ENCODE assay signal across 28 cellular contexts in genomic region chr12:60845696-60846095, GRCh38.
"Had no signal": no experiment of that assay in that cellular context is flagged by ENCODE, and none has a peak within 500 bp of the region (broad histone marks: within the 10 kb centered on the region; RNA-seq: fewer than 3 reads in every experiment).

No MANE protein-coding gene starts in this region.

- H3K4me1 ChIP-seq: pancreas, prostate gland, spleen, suprapubic skin, testis, tibial artery, transverse colon, upper lobe of right lung, uterus had no signal

- H3K27me3 ChIP-seq: neutrophil, pancreas, spleen, suprapubic skin, testis, tibial artery, transverse colon, upper lobe of right lung, uterus had no signal

- DNase-seq: naive thymus-derived CD8-positive, alpha-beta T cell; nephron progenitor cell; nucleus accumbens; pancreas; right cardiac atrium; spleen; stimulated activated CD4-positive, alpha-beta T cell treated with anti-CD3 and anti-CD28 coated beads, Interleukin-12 subunit alpha, Interleukin-12 subunit beta, amount 100 ng/mL, for 4 hours; stimulated activated CD4-positive, alpha-beta T cell treated with anti-CD3 and anti-CD28 coated beads, Interleukin-1b, Interleukin-23, amount 100 ng/mL, for 48 hours; stimulated activated CD4-positive, alpha-beta T cell treated with anti-CD3 and anti-CD28 coated beads, Interleukin-4, amount 100 ng/mL, for 1 hour; stimulated activated CD4-positive, alpha-beta T cell treated with anti-CD3 and anti-CD28 coated beads, Interleukin-4, amount 100 ng/mL, for 4 hours; stimulated activated CD8-positive, alpha-beta memory T cell treated with anti-CD3 and anti-CD28 coated beads, Interleukin-4, amount 100 ng/mL, for 48 hours; stimulated activated naive CD4-positive, alpha-beta T cell; stimulated activated naive CD8-positive, alpha-beta T cell treated with anti-CD3 and anti-CD28 coated beads, Interleukin-15, amount 100 ng/mL, for 72 hours; stimulated activated naive CD8-positive, alpha-beta T cell treated with anti-CD3 and anti-CD28 coated beads, Interleukin-15, Interleukin-2, amounts not matched to agents 100 U/mL and 50 U/mL, for 24 hours; substantia nigra; testis; tibial artery; transverse colon; upper lobe of right lung; uterus had no signal

- H3K27ac ChIP-seq: neutrophil, pancreas, prostate gland, skin epidermis, spleen, suprapubic skin, testis, tibial artery, transverse colon, upper lobe of right lung, uterus had no signal

- H3K4me3 ChIP-seq: pancreas, prostate gland, skin epidermis, smooth muscle cell, spleen, suprapubic skin, testis, tibial artery, transverse colon, upper lobe of right lung, uterus had no signal

- H3K36me3 ChIP-seq: neutrophil, pancreas, prostate gland, spleen, suprapubic skin, tibial artery, transverse colon, upper lobe of right lung, uterus had no signal

- ATAC-seq: naive thymus-derived CD8-positive, alpha-beta T cell; natural killer cell treated with Interleukin-12 subunit alpha and Interleukin-12 subunit beta and Interleukin-15 and Interleukin-18, amount 100 ng/mL, for 72 hours; pancreas; right cardiac atrium; sciatic nerve; stimulated activated memory B cell treated with anti-CD40 and anti-IgM and Interleukin-4, amounts not matched to agents 10 μg/mL and 1 μg/mL and 100 μg/mL, for 72 hours; stimulated activated naive CD8-positive, alpha-beta T cell treated with anti-CD3 and anti-CD28 coated beads, Interleukin-15, amount 100 ng/mL, for 72 hours; stimulated activated naive CD8-positive, alpha-beta T cell treated with anti-CD3 and anti-CD28 coated beads, Interleukin-15, Interleukin-2, amounts not matched to agents 100 U/mL and 50 U/mL, for 24 hours; upper lobe of right lung had no signal

- H3K9me3 ChIP-seq: neutrophil, pancreas, prostate gland, testis, tibial artery, transverse colon, upper lobe of right lung, uterus had no signal
